ENCODE assay signal across 8 cellular contexts in the genomic region with DNA sequence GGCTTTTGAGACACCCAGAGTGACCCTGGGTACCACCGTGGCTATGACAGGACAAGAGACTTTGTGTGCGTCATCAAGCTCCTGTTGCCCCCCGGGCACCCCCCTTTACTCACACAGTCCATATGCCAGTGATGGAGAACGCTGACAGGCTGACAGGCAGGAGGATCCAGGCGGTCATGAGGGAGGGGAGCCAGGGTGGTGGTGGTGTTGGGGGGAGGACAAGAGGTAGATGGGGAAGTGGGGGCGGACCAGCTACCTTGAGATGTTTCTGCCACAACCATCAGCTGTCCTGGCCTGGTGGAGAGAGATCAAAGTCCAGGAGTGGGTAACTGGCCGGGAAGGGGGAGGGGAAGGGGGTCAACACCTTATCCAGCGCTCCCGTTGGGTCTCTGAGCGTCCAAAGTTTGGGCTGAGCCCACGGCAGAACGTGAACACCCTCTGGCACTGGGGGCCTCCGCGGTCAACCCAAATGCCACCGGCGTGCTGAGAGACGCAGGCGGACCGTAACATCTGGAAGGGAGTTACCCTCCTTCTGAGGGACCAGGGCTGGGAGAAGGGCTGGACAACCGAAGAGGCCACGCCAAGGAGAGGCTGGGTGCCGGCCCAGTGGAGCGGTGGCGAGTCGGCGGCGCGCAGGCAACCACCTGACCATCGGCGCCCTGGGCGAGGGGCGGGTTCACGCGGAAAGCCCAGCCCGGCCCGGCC. TPM values are rescaled to one million over a fixed set of nuclear protein-coding genes. Genes with fewer than 3 reads are reported as not detected.
DNase-seq lines count a peak whose midpoint lies in the region; ATAC-seq lines count a peak whose summit lies in the region.

No MANE protein-coding gene starts in this region.

- peak; percentile 39 for ATAC-seq in HG02938 (IDR thresholded peaks at IDR 0.05; ENCODE audit: unreplicated experiment)

- CTCF ChIA-PET in activated naive CD4-positive, alpha-beta T cell treated with anti-CD3 and anti-CD28 coated beads, Interleukin-2, amount 10 ng/mL, durations not matched to agents 7 days and 5 days (lab: Charles Lee) = no interaction called here

- H3K4me1 ChIP-seq in SJCRH30 (peaks cover 13% of the 10 kb centered on the region; the same call in 1 of the 2 replicates), endocrine pancreas (ENCODE audit: control insufficient read depth, insufficient read depth, low read length) (no peaks in the 10 kb centered on the region), urinary bladder (ENCODE audit: insufficient read depth) (no peaks in the 10 kb centered on the region)

- no peaks in the 10 kb centered on the region for H3K9me3 ChIP-seq in SJCRH30 (replicated peaks)
- no peaks in the 10 kb centered on the region for H3K9me3 ChIP-seq in endocrine pancreas (ENCODE audit: control insufficient read depth, low read length)

- H3K4me3 Mint-ChIP-seq in activated naive CD4-positive, alpha-beta T cell treated with anti-CD3 and anti-CD28 coated beads, Interleukin-2, amount 10 ng/mL, durations not matched to agents 7 days and 5 days = peak overlapping the region; percentile 81

- H3K4me3 ChIP-seq in SJCRH30 (peak overlapping the region; percentile 66), endocrine pancreas (ENCODE audit: control insufficient read depth, insufficient read depth, low read length) (peak overlapping the region; percentile 48), urinary bladder (ENCODE audit: low read depth, low read length) (peak overlapping the region; percentile 62)

- peaks cover 19% of the 10 kb centered on the region for H3K4me1 Mint-ChIP-seq in activated naive CD4-positive, alpha-beta T cell treated with anti-CD3 and anti-CD28 coated beads, Interleukin-2, amount 10 ng/mL, durations not matched to agents 7 days and 5 days

- H3K27me3 ChIP-seq in SJCRH30 = no peaks in the 10 kb centered on the region
- H3K27me3 ChIP-seq in endocrine pancreas (ENCODE audit: control insufficient read depth, insufficient read depth, low read length) = no peaks in the 10 kb centered on the region

- no peak overlapping the region for H3K27ac Mint-ChIP-seq in activated naive CD4-positive, alpha-beta T cell treated with anti-CD3 and anti-CD28 coated beads, Interleukin-2, amount 10 ng/mL, durations not matched to agents 7 days and 5 days

- no peaks in the 10 kb centered on the region for H3K9me3 Mint-ChIP-seq in activated naive CD4-positive, alpha-beta T cell treated with anti-CD3 and anti-CD28 coated beads, Interleukin-2, amount 10 ng/mL, durations not matched to agents 7 days and 5 days

- peak overlapping the region; percentile 90 for H3K9ac ChIP-seq in endocrine pancreas (ENCODE audit: control insufficient read depth, insufficient read depth, low read length)

- WGBS in urinary bladder = 6% methylated on average over 36 of the region's 36 CpGs

- H3K27me3 Mint-ChIP-seq in activated naive CD4-positive, alpha-beta T cell treated with anti-CD3 and anti-CD28 coated beads, Interleukin-2, amount 10 ng/mL, durations not matched to agents 7 days and 5 days = peaks cover 12% of the 10 kb centered on the region

- DNase-seq in activated naive CD4-positive, alpha-beta T cell treated with anti-CD3 and anti-CD28 coated beads, Interleukin-2, amount 10 ng/mL, durations not matched to agents 7 days and 5 days = no peak
- no peak for DNase-seq in activated naive CD4-positive, alpha-beta T cell treated with Interleukin-2 at 50 U/mL for 16 hours
- DNase-seq in SJCRH30 (peak in 1 of 2 experiments; percentile 40), midbrain (lab: John Stamatoyannopoulos, UW) (peak; percentile 75), kidney glomerular epithelial cell (lab: John Stamatoyannopoulos, UW) (no peak)

- peaks cover 7% of the 10 kb centered on the region for H3K36me3 Mint-ChIP-seq in activated naive CD4-positive, alpha-beta T cell treated with anti-CD3 and anti-CD28 coated beads, Interleukin-2, amount 10 ng/mL, durations not matched to agents 7 days and 5 days

- H3K36me3 ChIP-seq in SJCRH30 (no peaks in the 10 kb centered on the region; the same call in 1 of the 2 replicates), endocrine pancreas (ENCODE audit: control insufficient read depth, insufficient read depth, low read length) (peaks cover 4% of the 10 kb centered on the region), urinary bladder (ENCODE audit: insufficient read depth) (no peaks in the 10 kb centered on the region)

- H3K27ac ChIP-seq in SJCRH30 = no peak overlapping the region
- H3K27ac ChIP-seq in urinary bladder (ENCODE audit: low read depth) = peak overlapping the region; percentile 49

RNA-seq across cellular contexts. Expression of a gene that starts 0.6 kb away (rescaled TPM):
- total RNA-seq in SJCRH30 (2014; rRNA removed; shearing (Covaris generic)) = 5.4 and 5.6 TPM in 2 replicates
- 6.3 TPM for total RNA-seq in urinary bladder
- 39.0 TPM for polyA plus RNA-seq in urinary bladder

RNA-seq across cellular contexts. Expression of a gene that starts 6.4 kb away (rescaled TPM):
- total RNA-seq in SJCRH30 (2014; rRNA removed; shearing (Covaris generic)) = 91.1 and 111 TPM in 2 replicates
- 71.6 TPM for total RNA-seq in urinary bladder
- 183 TPM for polyA plus RNA-seq in urinary bladder

RNA-seq across cellular contexts. Expression of a gene that starts 9.9 kb away (rescaled TPM):
- total RNA-seq in SJCRH30 (2014; rRNA removed; shearing (Covaris generic)) = 53.6 and 57.9 TPM in 2 replicates
- total RNA-seq in urinary bladder = 40.8 TPM
- polyA plus RNA-seq in urinary bladder = 20.0 TPM

RNA-seq across cellular contexts. Expression of a gene that starts 14.1 kb away (rescaled TPM):
- 120 and 126 TPM in 2 replicates for total RNA-seq in SJCRH30 (2014; rRNA removed; shearing (Covaris generic))
- 32.1 TPM for total RNA-seq in urinary bladder
- polyA plus RNA-seq in urinary bladder = 51.7 TPM

RNA-seq across cellular contexts. Expression of a gene that starts 17.7 kb away (rescaled TPM):
- not detected in 2 replicates for total RNA-seq in SJCRH30 (2014; rRNA removed; shearing (Covaris generic))
- 8.0 TPM for total RNA-seq in urinary bladder
- polyA plus RNA-seq in urinary bladder = 157 TPM
